In genomic region chr9:94374176-94375056, GRCh38 we compare ENCODE assay signal across 1 cellular context.
TF ChIP-seq lines count a peak whose summit lies in the region.
"Not testable (repeated sequence)": the region's sequence is repeated elsewhere in the genome, so short reads cannot be mapped to it uniquely, and the experiment has no call there.

No MANE protein-coding gene starts in this region.

TF ChIP-seq in HepG2, 621 proteins besides CTCF, POLR2A, EP300 and RAD21 (continued from another document and continues in another):
- TF ChIP-seq ZNF639 (CRISPR knock-in tag; conservative IDR thresholded peaks at IDR 0.05), result peak; percentile 71
- TF ChIP-seq TFDP1 (CRISPR knock-in tag; IDR thresholded peaks at IDR 0.05; ENCODE audit: borderline replicate concordance), result peak; percentile 54; the same call in 1 of the 2 replicates
- TF ChIP-seq ZBTB7B (CRISPR knock-in tag; IDR thresholded peaks at IDR 0.05), result peak; percentile 76; the same call in 1 of the 2 replicates
- peak; percentile 80; the same call in 1 of the 2 replicates for TF ChIP-seq SALL2 (CRISPR knock-in tag; IDR thresholded peaks at IDR 0.05)
- peak; percentile 22; the same call in 1 of the 2 replicates for TF ChIP-seq TBX2 (CRISPR knock-in tag; IDR thresholded peaks at IDR 0.05; ENCODE audit: borderline replicate concordance)
- TF ChIP-seq RBFOX2 (IDR thresholded peaks at IDR 0.05; ENCODE audit: low read depth, low read length), result peak; percentile 73
- peak; percentile 92 for TF ChIP-seq PHF20 (CRISPR knock-in tag; IDR thresholded peaks at IDR 0.05)
- TF ChIP-seq THAP9 (CRISPR knock-in tag; IDR thresholded peaks at IDR 0.05; ENCODE audit: borderline replicate concordance), result peak; percentile 56; the same call in 1 of the 2 replicates
- TF ChIP-seq SPEN (CRISPR knock-in tag; IDR thresholded peaks at IDR 0.05; ENCODE audit: low read depth), result peak; percentile 36; the same call in 1 of the 2 replicates
- TF ChIP-seq MYC (CRISPR knock-in tag; IDR thresholded peaks at IDR 0.05; ENCODE audit: borderline replicate concordance), result peak; percentile 24; the same call in 1 of the 2 replicates
- TF ChIP-seq KMT2B (CRISPR knock-in tag; IDR thresholded peaks at IDR 0.05), result peak; percentile 82
- peak; percentile 40; the same call in 1 of the 2 replicates for TF ChIP-seq KMT2A (CRISPR knock-in tag; IDR thresholded peaks at IDR 0.05)
- TF ChIP-seq MAX (IDR thresholded peaks at IDR 0.05), result 0 out of 2 replicates have a peak, but pooled peaks have one; percentile 22
- peak; percentile 52; the same call in 1 of the 2 replicates for TF ChIP-seq SP5 (CRISPR knock-in tag; IDR thresholded peaks at IDR 0.05; ENCODE audit: borderline replicate concordance, low read depth)
- 0 out of 2 replicates have a peak, but pooled peaks have one; percentile 14 for TF ChIP-seq CEBPG (CRISPR knock-in tag; IDR thresholded peaks at IDR 0.05)
- TF ChIP-seq ARID5B (CRISPR knock-in tag; IDR thresholded peaks at IDR 0.05), result 0 out of 2 replicates have a peak, but pooled peaks have one; percentile 12
- peak; percentile 62 for TF ChIP-seq HOMEZ (CRISPR knock-in tag; IDR thresholded peaks at IDR 0.05; ENCODE audit: low read depth)
- peak; percentile 16; the same call in 1 of the 2 replicates for TF ChIP-seq PHF21A (CRISPR knock-in tag; IDR thresholded peaks at IDR 0.05)
- TF ChIP-seq ZNF574 (CRISPR knock-in tag; IDR thresholded peaks at IDR 0.05), result peak; percentile 62
- TF ChIP-seq NFYB (CRISPR knock-in tag; IDR thresholded peaks at IDR 0.05), result peak; percentile 51
- TF ChIP-seq RXRB (CRISPR knock-in tag; IDR thresholded peaks at IDR 0.05; ENCODE audit: borderline replicate concordance), result peak; percentile 20; the same call in 1 of the 2 replicates
- TF ChIP-seq ZNF777 (CRISPR knock-in tag; IDR thresholded peaks at IDR 0.05), result peak; percentile 9; the same call in 1 of the 2 replicates
- TF ChIP-seq IRF2 (CRISPR knock-in tag; IDR thresholded peaks at IDR 0.05), result peak; percentile 72
- peak; percentile 63 for TF ChIP-seq ZFY (CRISPR knock-in tag; IDR thresholded peaks at IDR 0.05)
- peak; percentile 93 for TF ChIP-seq CREM (IDR thresholded peaks at IDR 0.05)
- not testable (repeated sequence) for TF ChIP-seq CREM (CRISPR knock-in tag; IDR thresholded peaks at IDR 0.05); SOX6 (IDR thresholded peaks at IDR 0.05)
- TF ChIP-seq HDAC1 (CRISPR knock-in tag; IDR thresholded peaks at IDR 0.05), result peak; percentile 63
- peak; percentile 78; the same call in 1 of the 2 replicates for TF ChIP-seq YEATS2 (CRISPR knock-in tag; IDR thresholded peaks at IDR 0.05; ENCODE audit: borderline replicate concordance)
- peak; percentile 86 for TF ChIP-seq DR1 (CRISPR knock-in tag; IDR thresholded peaks at IDR 0.05)
- TF ChIP-seq SOX6 (CRISPR knock-in tag; IDR thresholded peaks at IDR 0.05), result peak; percentile 24; the same call in 1 of the 2 replicates
- TF ChIP-seq SALL1 (CRISPR knock-in tag; IDR thresholded peaks at IDR 0.05), result peak; percentile 34; the same call in 1 of the 2 replicates
- 0 out of 2 replicates have a peak, but pooled peaks have one; percentile 47 for TF ChIP-seq ZBTB26 (CRISPR knock-in tag; IDR thresholded peaks at IDR 0.05; ENCODE audit: borderline replicate concordance)
- 0 out of 2 replicates have a peak, but pooled peaks have one; percentile 27 for TF ChIP-seq ZGPAT (CRISPR knock-in tag; IDR thresholded peaks at IDR 0.05)
- TF ChIP-seq GATAD1 (CRISPR knock-in tag; IDR thresholded peaks at IDR 0.05), result peak; percentile 92
- TF ChIP-seq MAZ (IDR thresholded peaks at IDR 0.05; ENCODE audit: borderline replicate concordance, low read depth, low read length), result peak; percentile 32; the same call in 1 of the 2 replicates
- TF ChIP-seq MAZ (CRISPR knock-in tag; IDR thresholded peaks at IDR 0.05; ENCODE audit: low read depth), result peak; percentile 61; the same call in 1 of the 2 replicates
- TF ChIP-seq DRAP1 (CRISPR knock-in tag; IDR thresholded peaks at IDR 0.05), result peak; percentile 96
- peak; percentile 48; the same call in 1 of the 2 replicates for TF ChIP-seq HCFC1 (IDR thresholded peaks at IDR 0.05; ENCODE audit: low read depth, low read length)
- peak; percentile 59; the same call in 1 of the 2 replicates for TF ChIP-seq ELF1 (CRISPR knock-in tag; IDR thresholded peaks at IDR 0.05)
